ENCODE assay signal across 26 cellular contexts in genomic region chr11:128261011-128261421, GRCh38.
DNase-seq lines count a peak whose midpoint lies in the region; ATAC-seq and TF ChIP-seq lines count a peak whose summit lies in the region.
"Had no signal": no experiment of that assay in that cellular context is flagged by ENCODE, and none has a peak within 500 bp of the region (broad histone marks: within the 10 kb centered on the region; RNA-seq: fewer than 3 reads in every experiment).

No MANE protein-coding gene starts in this region.

- no peaks in the 10 kb centered on the region for H3K4me1 ChIP-seq in tibial artery
- H3K4me1 ChIP-seq: BE2C, thyroid gland had no signal

- H3K4me3 Mint-ChIP-seq in WTC11 = no peak overlapping the region
- no peak overlapping the region for H3K4me3 Mint-ChIP-seq in stimulated activated memory B cell treated with anti-CD40 and anti-IgM and Interleukin-4, amounts not matched to agents 10 μg/mL and 1 μg/mL and 100 μg/mL, for 72 hours
- no peak overlapping the region for H3K4me3 Mint-ChIP-seq in activated CD8-positive, alpha-beta T cell treated with anti-CD3 and anti-CD28 coated beads for 36 hours
- H3K4me3 Mint-ChIP-seq: activated naive CD4-positive, alpha-beta T cell treated with anti-CD3 and anti-CD28 coated beads, Interleukin-2, amount 10 ng/mL, durations not matched to agents 7 days and 5 days; dendritic cell treated with granulocyte-macrophage colony-stimulating factor and Interleukin-4, amounts not matched to agents 40 ng/mL and 50 ng/mL, for 4 days; stimulated activated naive CD8-positive, alpha-beta T cell treated with anti-CD3 and anti-CD28 coated beads, Interleukin-15, Interleukin-2, amounts not matched to agents 100 ng/mL and 50 ng/mL, for 24 hours had no signal

- no peak overlapping the region for H3K27ac Mint-ChIP-seq in WTC11
- peak overlapping the region; percentile 79 for H3K27ac Mint-ChIP-seq in stimulated activated memory B cell treated with anti-CD40 and anti-IgM and Interleukin-4, amounts not matched to agents 10 μg/mL and 1 μg/mL and 100 μg/mL, for 72 hours
- no peak overlapping the region for H3K27ac Mint-ChIP-seq in activated CD8-positive, alpha-beta T cell treated with anti-CD3 and anti-CD28 coated beads for 36 hours
- H3K27ac Mint-ChIP-seq: activated naive CD4-positive, alpha-beta T cell treated with anti-CD3 and anti-CD28 coated beads, Interleukin-2, amount 10 ng/mL, durations not matched to agents 7 days and 5 days; dendritic cell treated with granulocyte-macrophage colony-stimulating factor and Interleukin-4, amounts not matched to agents 40 ng/mL and 50 ng/mL, for 4 days; stimulated activated naive CD8-positive, alpha-beta T cell treated with anti-CD3 and anti-CD28 coated beads, Interleukin-15, Interleukin-2, amounts not matched to agents 100 ng/mL and 50 ng/mL, for 24 hours had no signal

- H3K4me1 Mint-ChIP-seq in WTC11 = peaks cover 10% of the 10 kb centered on the region
- peaks cover 75% of the 10 kb centered on the region for H3K4me1 Mint-ChIP-seq in stimulated activated memory B cell treated with anti-CD40 and anti-IgM and Interleukin-4, amounts not matched to agents 10 μg/mL and 1 μg/mL and 100 μg/mL, for 72 hours
- H3K4me1 Mint-ChIP-seq in activated CD8-positive, alpha-beta T cell treated with anti-CD3 and anti-CD28 coated beads for 36 hours (ENCODE audit: low read depth) = peaks cover 2% of the 10 kb centered on the region
- H3K4me1 Mint-ChIP-seq: activated naive CD4-positive, alpha-beta T cell treated with anti-CD3 and anti-CD28 coated beads, Interleukin-2, amount 10 ng/mL, durations not matched to agents 7 days and 5 days had no signal

- DNase-seq in DMS53 (lab: John Stamatoyannopoulos, UW) = peak; percentile 22
- DNase-seq in DMS53 treated with DMSO at 0.1 percent for 48 hours (lab: John Stamatoyannopoulos, UW; ENCODE audit: unreplicated experiment) = no peak
- DNase-seq in NCI-H2029 treated with DMSO at 0.1 percent for 48 hours (lab: John Stamatoyannopoulos, UW) = peak; percentile 63
- no peak for DNase-seq in WTC11 (ENCODE audit: low spot score)
- DNase-seq in activated CD4-positive, alpha-beta T cell treated with anti-CD3 and anti-CD28 coated beads for 48 hours = no peak
- DNase-seq in tibial artery = no peak
- DNase-seq in activated CD8-positive, alpha-beta T cell treated with anti-CD3 and anti-CD28 coated beads for 36 hours = no peak
- DNase-seq: 8988T; activated CD4-positive, CD25-positive, alpha-beta regulatory T cell treated with anti-CD3 and anti-CD28 coated beads, Interleukin-2, amount 50 U/mL, for 72 hours; activated naive CD4-positive, alpha-beta T cell treated with anti-CD3 and anti-CD28 coated beads, Interleukin-2, amount 10 ng/mL, durations not matched to agents 7 days and 5 days; activated T-cell treated with anti-CD3 and anti-CD28 coated beads, Interleukin-2, amount 50 U/mL, for 48 hours; amygdala; BE2C; EL; mesenchymal stem cell; MV-4-11; NCI-H1930; NCI-H446; occipital lobe; spleen; stimulated activated CD4-positive, alpha-beta T cell treated with anti-CD3 and anti-CD28 coated beads, Interleukin-4, amount 100 ng/mL, for 24 hours; thyroid gland had no signal

- CTCF ChIA-PET in WTC11 (lab: Charles Lee) = no interaction called here
- CTCF ChIA-PET in activated CD8-positive, alpha-beta T cell treated with anti-CD3 and anti-CD28 coated beads for 36 hours (lab: Charles Lee) = interaction anchor here (0.9 to 3.1 kb wide), 4 partner anchors 9 to 371 kb away, joined by 3 to 12 read pairs (median 4); no protein-coding TSS in a partner anchor

- intact Hi-C loops in tibial artery (cut with DNase I; ENCODE audit: low total_unique reads) = no loop called here
- intact Hi-C loops in activated CD8-positive, alpha-beta T cell treated with anti-CD3 and anti-CD28 coated beads for 36 hours (cut with micrococcal nuclease) = no loop called here

- H3K36me3 ChIP-seq in tibial artery = no peaks in the 10 kb centered on the region
- H3K36me3 ChIP-seq: BE2C, cardiac muscle cell, spleen, thyroid gland had no signal

- no peaks in the 10 kb centered on the region for H3K27me3 ChIP-seq in tibial artery
- H3K27me3 ChIP-seq: BE2C, spleen, thyroid gland had no signal

- TF ChIP-seq CTCF in WTC11 (IDR thresholded peaks at IDR 0.05) (no peak), tibial artery (IDR thresholded peaks at IDR 0.05) (no peak)
- TF ChIP-seq CTCF in activated CD8-positive, alpha-beta T cell treated with anti-CD3 and anti-CD28 coated beads for 36 hours (IDR thresholded peaks at IDR 0.05) = no peak

- H3K27ac ChIP-seq in tibial artery = no peak overlapping the region
- H3K27ac ChIP-seq: cardiac muscle cell, thyroid gland had no signal

- no peaks in the 10 kb centered on the region for H3K36me3 Mint-ChIP-seq in WTC11
- H3K36me3 Mint-ChIP-seq in stimulated activated memory B cell treated with anti-CD40 and anti-IgM and Interleukin-4, amounts not matched to agents 10 μg/mL and 1 μg/mL and 100 μg/mL, for 72 hours = no peaks in the 10 kb centered on the region
- H3K36me3 Mint-ChIP-seq in activated CD8-positive, alpha-beta T cell treated with anti-CD3 and anti-CD28 coated beads for 36 hours (ENCODE audit: low read depth) = no peaks in the 10 kb centered on the region
- H3K36me3 Mint-ChIP-seq: activated naive CD4-positive, alpha-beta T cell treated with anti-CD3 and anti-CD28 coated beads, Interleukin-2, amount 10 ng/mL, durations not matched to agents 7 days and 5 days had no signal

- no peaks in the 10 kb centered on the region for H3K27me3 Mint-ChIP-seq in WTC11 (ENCODE audit: low read depth)
- H3K27me3 Mint-ChIP-seq in stimulated activated memory B cell treated with anti-CD40 and anti-IgM and Interleukin-4, amounts not matched to agents 10 μg/mL and 1 μg/mL and 100 μg/mL, for 72 hours = no peaks in the 10 kb centered on the region
- H3K27me3 Mint-ChIP-seq in activated CD8-positive, alpha-beta T cell treated with anti-CD3 and anti-CD28 coated beads for 36 hours = no peaks in the 10 kb centered on the region
- H3K27me3 Mint-ChIP-seq: dendritic cell treated with granulocyte-macrophage colony-stimulating factor and Interleukin-4, amounts not matched to agents 40 ng/mL and 50 ng/mL, for 4 days; stimulated activated naive CD8-positive, alpha-beta T cell treated with anti-CD3 and anti-CD28 coated beads, Interleukin-15, Interleukin-2, amounts not matched to agents 100 ng/mL and 50 ng/mL, for 24 hours had no signal

- no peak overlapping the region for H3K4me3 ChIP-seq in tibial artery
- H3K4me3 ChIP-seq: cardiac muscle cell, spleen, thyroid gland had no signal

- H3K9me3 ChIP-seq in tibial artery = no peaks in the 10 kb centered on the region
- H3K9me3 ChIP-seq: BE2C, spleen, thyroid gland had no signal

- POLR2A ChIA-PET in WTC11 (lab: Charles Lee) = no interaction called here
- POLR2A ChIA-PET in activated CD8-positive, alpha-beta T cell treated with anti-CD3 and anti-CD28 coated beads for 36 hours (lab: Charles Lee) = interaction anchor here (1.0 kb wide), 1 partner anchor 35 kb away, joined by 3 read pairs; no protein-coding TSS in a partner anchor

- ATAC-seq in WTC11 = peak; percentile 75
- ATAC-seq in stimulated activated memory B cell treated with anti-CD40 and anti-IgM and Interleukin-4, amounts not matched to agents 10 μg/mL and 1 μg/mL and 100 μg/mL, for 72 hours = no peak
- no peak for ATAC-seq in activated CD8-positive, alpha-beta T cell treated with anti-CD3 and anti-CD28 coated beads for 36 hours

- H3K9me3 Mint-ChIP-seq in WTC11 = no peaks in the 10 kb centered on the region
- H3K9me3 Mint-ChIP-seq in stimulated activated memory B cell treated with anti-CD40 and anti-IgM and Interleukin-4, amounts not matched to agents 10 μg/mL and 1 μg/mL and 100 μg/mL, for 72 hours = no peaks in the 10 kb centered on the region
- H3K9me3 Mint-ChIP-seq in activated CD8-positive, alpha-beta T cell treated with anti-CD3 and anti-CD28 coated beads for 36 hours = no peaks in the 10 kb centered on the region
- H3K9me3 Mint-ChIP-seq: activated naive CD4-positive, alpha-beta T cell treated with anti-CD3 and anti-CD28 coated beads, Interleukin-2, amount 10 ng/mL, durations not matched to agents 7 days and 5 days; dendritic cell treated with granulocyte-macrophage colony-stimulating factor and Interleukin-4, amounts not matched to agents 40 ng/mL and 50 ng/mL, for 4 days; stimulated activated naive CD8-positive, alpha-beta T cell treated with anti-CD3 and anti-CD28 coated beads, Interleukin-15, Interleukin-2, amounts not matched to agents 100 ng/mL and 50 ng/mL, for 24 hours had no signal

TF ChIP-seq in WTC11, 78 proteins besides CTCF, POLR2A, EP300 and RAD21 (continues in another document):
- no peak for TF ChIP-seq NR3C1 (CRISPR knock-in tag; conservative IDR thresholded peaks at IDR 0.05; ENCODE audit: low read depth)
- no peak for TF ChIP-seq E2F1 (CRISPR knock-in tag; IDR thresholded peaks at IDR 0.05)
- TF ChIP-seq PREB (CRISPR knock-in tag; IDR thresholded peaks at IDR 0.05; ENCODE audit: borderline replicate concordance) = no peak
- TF ChIP-seq CDX4 (CRISPR knock-in tag; IDR thresholded peaks at IDR 0.05; ENCODE audit: borderline replicate concordance) = no peak
- TF ChIP-seq CBFB (CRISPR knock-in tag; IDR thresholded peaks at IDR 0.05; ENCODE audit: low read depth) = no peak

Comparison
In these comparisons a context has a peak if more than half of its experiments do, and no peak if none do; other contexts are left out.
1. DNase-seq: peak in DMS53 (single experiment) and NCI-H2029 treated with DMSO at 0.1 percent for 48 hours (single experiment); none in DMS53 treated with DMSO at 0.1 percent for 48 hours (single experiment), WTC11 (single experiment), activated CD4-positive, alpha-beta T cell treated with anti-CD3 and anti-CD28 coated beads for 48 hours (single experiment), tibial artery (0 of 2) and activated CD8-positive, alpha-beta T cell treated with anti-CD3 and anti-CD28 coated beads for 36 hours (single experiment).